ENCODE assay signal across 21 cellular contexts in the genomic region with DNA sequence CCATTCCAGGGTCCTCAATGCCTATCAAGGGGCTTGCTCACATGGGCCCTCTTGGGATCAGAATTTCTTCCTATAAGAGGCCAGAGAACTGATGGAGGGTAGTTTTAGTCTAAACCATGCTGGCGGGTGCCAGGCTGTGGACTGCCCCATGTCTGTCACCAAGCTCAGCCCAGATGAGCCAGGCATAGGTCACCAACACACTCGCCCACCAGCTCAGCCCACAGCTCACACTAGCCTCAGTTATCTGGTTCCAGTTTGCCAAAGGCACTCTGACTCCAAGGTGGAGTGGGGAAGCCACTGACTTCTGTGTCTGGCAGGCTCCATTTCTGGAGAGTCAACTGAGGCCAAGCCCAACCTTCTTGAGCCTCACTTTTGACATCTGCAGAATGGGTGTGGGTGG. TPM values are rescaled to one million over a fixed set of nuclear protein-coding genes. Genes with fewer than 3 reads are reported as not detected.
"Had no signal": no experiment of that assay in that cellular context is flagged by ENCODE, and none has a peak within 500 bp of the region (broad histone marks: within the 10 kb centered on the region; RNA-seq: fewer than 3 reads in every experiment).

No MANE protein-coding gene starts in this region.

- H3K27me3 ChIP-seq: adrenal gland, body of pancreas had no signal

- H3K36me3 ChIP-seq: adrenal gland had no signal

- H3K9me3 ChIP-seq: adrenal gland, body of pancreas had no signal

- H3K4me3 ChIP-seq: adrenal gland, body of pancreas, K562 had no signal

- H3K4me1 ChIP-seq: body of pancreas had no signal

- ATAC-seq: activated CD8-positive, alpha-beta T cell treated with anti-CD3 and anti-CD28 coated beads, Interleukin-2, amount 10 ng/mL, durations not matched to agents 7 days and 5 days; body of pancreas; K562; PC-3; T-helper 17 cell; WTC11 had no signal

- DNase-seq: activated CD4-positive, alpha-beta T cell treated with anti-CD3 and anti-CD28 coated beads for 48 hours; activated CD4-positive, alpha-beta T cell treated with anti-CD3 and anti-CD28 coated beads, Interleukin-2, amount 50 U/mL, for 4 hours; activated CD4-positive, CD25-positive, alpha-beta regulatory T cell treated with anti-CD3 and anti-CD28 coated beads, Interleukin-2, amount 50 U/mL, for 72 hours; activated CD8-positive, alpha-beta memory T cell treated with anti-CD3 and anti-CD28 coated beads, Interleukin-2, amount 50 U/mL, for 48 hours; activated CD8-positive, alpha-beta T cell treated with anti-CD3 and anti-CD28 coated beads, Interleukin-2, amount 10 ng/mL, durations not matched to agents 7 days and 5 days; activated naive CD4-positive, alpha-beta T cell treated with anti-CD3 and anti-CD28 coated beads, Interleukin-2, amount 50 U/mL, for 16 hours; activated naive CD8-positive, alpha-beta T cell treated with anti-CD3 and anti-CD28 coated beads, Interleukin-2, amount 10 ng/mL, durations not matched to agents 7 days and 5 days; activated T-cell treated with anti-CD3 and anti-CD28 coated beads, Interleukin-2, amount 50 U/mL, for 1 hour; adrenal gland; Karpas-422; MM.1S; NCI-H1105; NCI-H2029 treated with DMSO at 0.1 percent for 48 hours; NCI-H524; PC-3; SIG-M5; T-helper 17 cell; T-helper 9 cell had no signal

- H3K27ac ChIP-seq: adrenal gland, body of pancreas had no signal

RNA-seq across cellular contexts. Expression of gene INSYN1, which starts 50.7 kb away (rescaled TPM):
- total RNA-seq: activated CD8-positive, alpha-beta T cell treated with anti-CD3 and anti-CD28 coated beads, Interleukin-2, amount 10 ng/mL, durations not matched to agents 7 days and 5 days; activated naive CD8-positive, alpha-beta T cell treated with anti-CD3 and anti-CD28 coated beads, Interleukin-2, amount 10 ng/mL, durations not matched to agents 7 days and 5 days; K562; PC-3; T-helper 17 cell had no signal
